Comparison of ENCODE assay signal across 22 cellular contexts in genomic region chr15:69704229-69704628, GRCh38.
DNase-seq lines count a peak whose midpoint lies in the region; FAIRE-seq lines count a peak whose summit lies in the region.
"Had no signal": no experiment of that assay in that cellular context is flagged by ENCODE, and none has a peak within 500 bp of the region (broad histone marks: within the 10 kb centered on the region; RNA-seq: fewer than 3 reads in every experiment).

No MANE protein-coding gene starts in this region.

- DNase-seq in NCI-H510A treated with DMSO at 0.1 percent for 48 hours (lab: John Stamatoyannopoulos, UW) (peak; percentile 59), NCI-H510A (lab: John Stamatoyannopoulos, UW) (no peak), T1000 (lab: John Stamatoyannopoulos, UW) (peak; percentile 38), iris pigment epithelial cell (ENCODE audit: low read depth) (peak; percentile 6), urothelium cell line (ENCODE audit: low spot score) (no peak), NCI-H226 (no peak), kidney glomerular epithelial cell (lab: John Stamatoyannopoulos, UW) (no peak), NCI-H2107 (lab: John Stamatoyannopoulos, UW) (no peak)
- DNase-seq: activated CD4-positive, alpha-beta memory T cell treated with anti-CD3 and anti-CD28 coated beads for 36 hours; activated naive CD8-positive, alpha-beta T cell treated with anti-CD3 and anti-CD28 coated beads for 36 hours; GF-D8; left cardiac atrium; naive thymus-derived CD4-positive, alpha-beta T cell; NCI-H187 treated with DMSO at 0.1 percent for 48 hours; NCI-H526; occipital lobe; right cardiac atrium; stomach; T-helper 9 cell had no signal

- peak; percentile 35 for FAIRE-seq in urothelium cell line (lab: Jason Lieb, UNC)
- FAIRE-seq: colon, GM19239, HTR-8/SVneo had no signal

Comparison
In these comparisons a context has a peak if more than half of its experiments do, and no peak if none do; other contexts are left out.
1. DNase-seq: peak in NCI-H510A treated with DMSO at 0.1 percent for 48 hours (single experiment), T1000 (single experiment) and iris pigment epithelial cell (single experiment); none in NCI-H510A (single experiment), urothelium cell line (single experiment), NCI-H226 (single experiment), kidney glomerular epithelial cell (single experiment) and NCI-H2107 (single experiment).